ENCODE assay signal across 5 cellular contexts in genomic region chr2:195117036-195117435, GRCh38.
"Had no signal": no experiment of that assay in that cellular context is flagged by ENCODE, and none has a peak within 500 bp of the region (broad histone marks: within the 10 kb centered on the region; RNA-seq: fewer than 3 reads in every experiment).

No MANE protein-coding gene starts in this region.

- H3K4me2 ChIP-seq: GM23338 had no signal

- H3K4me3 ChIP-seq: GM23338, K562 had no signal

- H2AFZ ChIP-seq: GM23338 had no signal

- DNase-seq: H9, HCEC 1CT, IMR-90 had no signal
